In genomic region chr16:87231911-87232310, GRCh38 we compare ENCODE assay signal across 8 cellular contexts.
"Had no signal": no experiment of that assay in that cellular context is flagged by ENCODE, and none has a peak within 500 bp of the region (broad histone marks: within the 10 kb centered on the region; RNA-seq: fewer than 3 reads in every experiment).

No MANE protein-coding gene starts in this region.

- H3K4me3 ChIP-seq: GM12878 had no signal

- ATAC-seq: GM12878 had no signal

- DNase-seq: GDM1, GF-D8 had no signal

- FAIRE-seq: G401.6, GM12878, GM12891, GM12892, GM18507, GM19239 had no signal
